11 cellular contexts compared by ENCODE assay signal in genomic region chr12:43931187-43931586, GRCh38.
"Had no signal": no experiment of that assay in that cellular context is flagged by ENCODE, and none has a peak within 500 bp of the region (broad histone marks: within the 10 kb centered on the region; RNA-seq: fewer than 3 reads in every experiment).

No MANE protein-coding gene starts in this region.

- H3K4me1 ChIP-seq: HAP-1 had no signal

- FAIRE-seq: H1, H54 had no signal

- ATAC-seq: GM23338, HCT116 had no signal

- H2AFZ ChIP-seq: GM23248, GM23338 had no signal

- H3K36me3 ChIP-seq: HAP-1 had no signal

- H3K27ac ChIP-seq: GM23248 had no signal

- H3K4me2 ChIP-seq: GM23338 had no signal

- DNase-seq: GM23248, GOT3, H7, H9, HCEC 1CT, HFFc6 had no signal

- H3K4me3 ChIP-seq: GM23248, GM23338, HAP-1 had no signal

- H3K9ac ChIP-seq: GM23248 had no signal
